ENCODE assay signal across 1 cellular context in genomic region chr3:45508659-45509037, GRCh38.
TF ChIP-seq lines count a peak whose summit lies in the region.

No MANE protein-coding gene starts in this region.

TF ChIP-seq in H1, 55 proteins besides CTCF, POLR2A, EP300 and RAD21 (continued from another document):
- no peak for TF ChIP-seq ZNF274 (IDR thresholded peaks at IDR 0.05; ENCODE audit: borderline replicate concordance, extremely low read depth, low read length)
- no peak for TF ChIP-seq TAF1 (IDR thresholded peaks at IDR 0.05; ENCODE audit: low read depth, low read length)
- TF ChIP-seq CHD7 (IDR thresholded peaks at IDR 0.05; ENCODE audit: insufficient replicate concordance, low read length), result no peak
